1 cellular context compared by ENCODE assay signal in genomic region chr7:2000153-2000687, GRCh38.
TF ChIP-seq lines count a peak whose summit lies in the region.

No MANE protein-coding gene starts in this region.

TF ChIP-seq in GM23338, 12 proteins besides CTCF, POLR2A, EP300 and RAD21 (continued from another document):
- no peak for TF ChIP-seq REST (IDR thresholded peaks at IDR 0.05; ENCODE audit: unreplicated experiment)
- no peak for TF ChIP-seq EZH2 (IDR thresholded peaks at IDR 0.05; ENCODE audit: low read depth, unreplicated experiment)
- no peak for TF ChIP-seq ZNF462 (CRISPR knock-in tag; IDR thresholded peaks at IDR 0.05)
- TF ChIP-seq ETS1 (IDR thresholded peaks at IDR 0.05) = no peak
- no peak for TF ChIP-seq STAT1 (IDR thresholded peaks at IDR 0.05; ENCODE audit: unreplicated experiment)
TF ChIP-seq in GM23338: peak in this region for 0.
